ENCODE assay signal across 23 cellular contexts in genomic region chr4:76591992-76592391, GRCh38.
DNase-seq lines count a peak whose midpoint lies in the region; ATAC-seq and TF ChIP-seq lines count a peak whose summit lies in the region.
"Had no signal": no experiment of that assay in that cellular context is flagged by ENCODE, and none has a peak within 500 bp of the region (broad histone marks: within the 10 kb centered on the region; RNA-seq: fewer than 3 reads in every experiment).

No MANE protein-coding gene starts in this region.

- intact Hi-C loops in ascending aorta (cut with DNase I) (loop anchor here (2.0 to 10.0 kb wide), 3 partner anchors 19 to 393 kb away; no protein-coding TSS in a partner anchor), lower lobe of right lung (cut with DNase I) (no loop called here), spleen (cut with DNase I; ENCODE audit: low total_unique reads) (no loop called here)

- H3K36me3 ChIP-seq in ascending aorta: no peaks in the 10 kb centered on the region
- no peaks in the 10 kb centered on the region for H3K36me3 ChIP-seq in lower lobe of right lung
- H3K36me3 ChIP-seq in spleen: no peaks in the 10 kb centered on the region
- H3K36me3 ChIP-seq: gastroesophageal sphincter, upper lobe of right lung had no signal

- H3K4me3 ChIP-seq in ascending aorta (peak overlapping the region in 1 of 2 donors; percentile 34), lower lobe of right lung (no peak overlapping the region), spleen (no peak overlapping the region)
- H3K4me3 ChIP-seq: dorsolateral prefrontal cortex, gastroesophageal sphincter, K562, SK-N-MC, upper lobe of right lung had no signal

- H3K9me3 ChIP-seq in ascending aorta: no peaks in the 10 kb centered on the region
- H3K9me3 ChIP-seq in lower lobe of right lung: no peaks in the 10 kb centered on the region
- no peaks in the 10 kb centered on the region for H3K9me3 ChIP-seq in spleen
- H3K9me3 ChIP-seq: gastroesophageal sphincter, upper lobe of right lung had no signal

- H3K27ac ChIP-seq in ascending aorta (peak overlapping the region; percentile 89 to 96), lower lobe of right lung (peak overlapping the region; percentile 88), spleen (peak overlapping the region in 6 of 8 donors; percentile 3 to 57 (median 32))
- H3K27ac ChIP-seq: C4-2B, dorsolateral prefrontal cortex, SK-N-MC had no signal

- TF ChIP-seq CTCF in ascending aorta (IDR thresholded peaks at IDR 0.05): no peak
- TF ChIP-seq CTCF in lower lobe of right lung (IDR thresholded peaks at IDR 0.05): no peak
- TF ChIP-seq CTCF in spleen (IDR thresholded peaks at IDR 0.05 in 8 of 11, conservative IDR thresholded peaks at IDR 0.05 in 3 of 11): no peak

- no peak for ATAC-seq in lower lobe of right lung
- ATAC-seq: gastroesophageal sphincter, K562, natural killer cell, upper lobe of right lung had no signal

- no peaks in the 10 kb centered on the region for H3K27me3 ChIP-seq in ascending aorta
- no peaks in the 10 kb centered on the region for H3K27me3 ChIP-seq in lower lobe of right lung (ENCODE audit: low read depth)
- peaks cover 0 to 23% (median 0%) of the 10 kb centered on the region in 7 donors for H3K27me3 ChIP-seq in spleen (replicated peaks in 1 of 7)
- H3K27me3 ChIP-seq: gastroesophageal sphincter, upper lobe of right lung had no signal

- 75 to 89% (median 83%) methylated on average over 2 to 3 of the region's 3 CpGs for WGBS in spleen, 5 donors

- DNase-seq in GOT3 (lab: John Stamatoyannopoulos, UW) (peak; percentile 3), ascending aorta (ENCODE audit: low spot score in 2 of 2) (no peak), lower lobe of right lung (no peak), spleen (no peak), NCI-H128 (lab: John Stamatoyannopoulos, UW; ENCODE audit: unreplicated experiment) (no peak), T-helper 9 cell (no peak), NCI-H1105 (lab: John Stamatoyannopoulos, UW) (no peak)
- DNase-seq: activated CD4-positive, alpha-beta T cell treated with anti-CD3 and anti-CD28 coated beads for 4 hours; activated effector memory CD4-positive, alpha-beta T cell treated with Interleukin-2 at 50 U/mL for 16 hours; DND-41; dorsolateral prefrontal cortex; midbrain; natural killer cell; NCI-H146; NCI-H446 treated with DMSO at 0.1 percent for 48 hours; NCI-H82; RPMI8226; small intestine; upper lobe of right lung had no signal

- H3K4me1 ChIP-seq in ascending aorta: peaks cover 0 to 62% of the 10 kb centered on the region in 2 donors
- peaks cover 7% of the 10 kb centered on the region for H3K4me1 ChIP-seq in lower lobe of right lung
- H3K4me1 ChIP-seq in spleen: no peaks in the 10 kb centered on the region

- no peak for TF ChIP-seq POLR2A in spleen (IDR thresholded peaks at IDR 0.05)

Comparison
In these comparisons a context has a peak if more than half of its experiments do, and no peak if none do; other contexts are left out.
1. H3K27ac ChIP-seq: peak in every context shown above with its lines; median percentile 92 in ascending aorta; 88 in lower lobe of right lung; 32 in spleen.